In genomic region chr20:31572701-31573554, GRCh38 we compare ENCODE assay signal across 1 cellular context.
A peak's percentile ranks its signal among the peaks of the same experiment; 100 is the strongest.
TF ChIP-seq lines count a peak whose summit lies in the region.

No MANE protein-coding gene starts in this region.

TF ChIP-seq in K562, 482 proteins besides CTCF, POLR2A, EP300 and RAD21 (continued from another document and continues in another):
- TF ChIP-seq GABPB2 (CRISPR knock-in tag; conservative IDR thresholded peaks at IDR 0.05) (no peak; the same call in 1 of the 2 replicates), UBTF (IDR thresholded peaks at IDR 0.05; ENCODE audit: borderline replicate concordance in 1 of 2, low read depth in 2 of 2, low read length in 2 of 2) (no peak), HNRNPL (IDR thresholded peaks at IDR 0.05; ENCODE audit: low read depth, low read length) (peak; percentile 90), KAT2B (IDR thresholded peaks at IDR 0.05; ENCODE audit: low read depth, low read length) (no peak), GTF2B (IDR thresholded peaks at IDR 0.05; ENCODE audit: extremely low read depth, insufficient read length) (no peak), PRDM10 (IDR thresholded peaks at IDR 0.05; ENCODE audit: partially characterized antibody) (peak; percentile 84), ZNF609 (CRISPR knock-in tag; IDR thresholded peaks at IDR 0.05; ENCODE audit: borderline replicate concordance) (no peak), SIN3B (IDR thresholded peaks at IDR 0.05; ENCODE audit: low read depth) (peak; percentile 76), PHF21A (IDR thresholded peaks at IDR 0.05; ENCODE audit: borderline replicate concordance, low read depth) (no peak), MLX (CRISPR knock-in tag; conservative IDR thresholded peaks at IDR 0.05) (0 out of 4 replicates have a peak, but pooled peaks of 1 of the 2 experiments have one; percentile 9), GATAD2B (IDR thresholded peaks at IDR 0.05; ENCODE audit: borderline replicate concordance) (peak; percentile 99), ZNF133 (CRISPR knock-in tag; IDR thresholded peaks at IDR 0.05) (peak; percentile 59; the same call in 1 of the 2 replicates), ZEB2 (IDR thresholded peaks at IDR 0.05) (peak; percentile 86), ZFP36 (IDR thresholded peaks at IDR 0.05; ENCODE audit: low read depth, low read length, partially characterized antibody) (no peak), POLR3G (IDR thresholded peaks at IDR 0.05; ENCODE audit: extremely low read depth, insufficient read length, insufficient replicate concordance) (no peak), KLF16 (IDR thresholded peaks at IDR 0.05) (peak; percentile 63), MCM3 (IDR thresholded peaks at IDR 0.05) (no peak), RBFOX2 (IDR thresholded peaks at IDR 0.05; ENCODE audit: low read depth, low read length) (peak; percentile 93), ZNF347 (CRISPR knock-in tag; IDR thresholded peaks at IDR 0.05; ENCODE audit: low read depth) (no peak), E2F1 (CRISPR knock-in tag; IDR thresholded peaks at IDR 0.05) (no peak; the same call in 1 of the 2 replicates), DMBX1 (CRISPR knock-in tag; IDR thresholded peaks at IDR 0.05; ENCODE audit: borderline replicate concordance) (peak; percentile 86), SIN3A (IDR thresholded peaks at IDR 0.05; ENCODE audit: borderline replicate concordance in 2 of 2, control insufficient read depth in 1 of 2, low read depth in 2 of 2, low read length in 2 of 2) (peak in 1 of 2 experiments; percentile 59; a peak in 1 of 4 replicates), ZNF778 (CRISPR knock-in tag; IDR thresholded peaks at IDR 0.05) (no peak), GMEB1 (CRISPR knock-in tag; IDR thresholded peaks at IDR 0.05) (peak; percentile 51), ATF4 (CRISPR knock-in tag; IDR thresholded peaks at IDR 0.05) (peak; percentile 63), TSC22D4 (tag; IDR thresholded peaks at IDR 0.05) (no peak), ZNF766 (CRISPR knock-in tag; conservative IDR thresholded peaks at IDR 0.05) (peak; percentile 87; the same call in 1 of the 2 replicates), TEAD1 (CRISPR knock-in tag; IDR thresholded peaks at IDR 0.05) (peak; percentile 92 to 98), ZNF12 (CRISPR knock-in tag; IDR thresholded peaks at IDR 0.05) (no peak), HDAC1 (IDR thresholded peaks at IDR 0.05) (0 out of 4 replicates have a peak, but pooled peaks of 1 of the 2 experiments have one; percentile 60), FOXK1 (CRISPR knock-in tag; IDR thresholded peaks at IDR 0.05; ENCODE audit: borderline replicate concordance) (no peak), TAF15 (IDR thresholded peaks at IDR 0.05; ENCODE audit: low read depth, low read length) (no peak), ZNF280B (CRISPR knock-in tag; IDR thresholded peaks at IDR 0.05) (0 out of 2 replicates have a peak, but pooled peaks have one; percentile 40), THAP12 (CRISPR knock-in tag; IDR thresholded peaks at IDR 0.05) (peak; percentile 35; the same call in 1 of the 2 replicates), FOXA1 (IDR thresholded peaks at IDR 0.05; ENCODE audit: borderline replicate concordance) (no peak)
